8 cellular contexts compared by ENCODE assay signal in the genomic region with DNA sequence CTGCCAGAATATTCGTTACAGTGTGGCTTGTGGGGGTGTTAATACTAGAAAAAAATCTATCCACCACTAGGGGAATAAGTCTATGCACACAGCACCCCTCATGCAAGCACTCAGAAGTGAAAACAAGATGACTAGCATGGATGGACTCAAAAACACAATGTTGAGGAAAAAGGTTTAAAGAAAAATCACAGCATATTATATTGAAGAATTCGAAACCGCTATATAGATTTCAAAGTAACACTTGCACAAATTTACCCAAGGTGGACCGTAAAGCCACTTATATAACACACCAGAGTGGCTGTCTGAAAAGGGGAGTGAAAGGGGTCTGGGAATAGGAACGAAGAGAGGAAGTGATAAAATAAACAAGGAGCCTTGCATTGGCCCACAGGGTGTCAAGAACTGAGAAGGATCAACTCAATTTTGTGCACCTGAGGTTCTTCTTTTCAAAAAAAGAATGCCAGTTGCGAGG. TPM values are rescaled to one million over a fixed set of nuclear protein-coding genes. Genes with fewer than 3 reads are reported as not detected.
DNase-seq lines count a peak whose midpoint lies in the region; ATAC-seq and TF ChIP-seq lines count a peak whose summit lies in the region.

No MANE protein-coding gene starts in this region.

- intact Hi-C loops in natural killer cell (cut with micrococcal nuclease) = loop anchor here (2.0 kb wide), 1 partner anchor 191 kb away; the partner anchor contains the start of genes ISCA2 and NPC2

- H3K4me1 Mint-ChIP-seq in natural killer cell = peaks cover 27 to 32% of the 10 kb centered on the region in 2 donors

- H3K36me3 ChIP-seq in GM23248 (ENCODE audit: low read depth) = peaks cover 6% of the 10 kb centered on the region; the same call in 1 of the 2 replicates
- no peaks in the 10 kb centered on the region for H3K36me3 ChIP-seq in fibroblast of lung (ENCODE audit: control insufficient read depth, insufficient read depth, low read length)

- no peaks in the 10 kb centered on the region for H4K20me1 ChIP-seq in GM23248 (ENCODE audit: insufficient read depth)
- H4K20me1 ChIP-seq in fibroblast of lung (ENCODE audit: control insufficient read depth, extremely low read depth, insufficient read depth, low read length) = no peaks in the 10 kb centered on the region

- H3K36me3 Mint-ChIP-seq in natural killer cell = peaks cover 15% of the 10 kb centered on the region

- peaks cover 22% of the 10 kb centered on the region for H3F3A ChIP-seq in GM23248 (ENCODE audit: insufficient read depth)

- H3K4me1 ChIP-seq in GM23248 (ENCODE audit: insufficient read depth) (peaks cover 17% of the 10 kb centered on the region), fibroblast of lung (ENCODE audit: control insufficient read depth, extremely low read depth, insufficient read depth, low read length) (peaks cover 2% of the 10 kb centered on the region)

- H3K79me2 ChIP-seq in GM23248 (ENCODE audit: insufficient read depth) (peaks cover 46% of the 10 kb centered on the region), fibroblast of lung (ENCODE audit: control insufficient read depth, insufficient read depth, low read length) (peaks cover 12% of the 10 kb centered on the region)

- H3K4me2 ChIP-seq in GM23248 (ENCODE audit: unreplicated experiment) (peak overlapping the region; percentile 89), fibroblast of lung (ENCODE audit: extremely low read depth, insufficient read depth, low read length) (peak overlapping the region; percentile 64)

- peak overlapping the region; percentile 83 for H3K9ac ChIP-seq in GM23248
- peak overlapping the region; percentile 75 for H3K9ac ChIP-seq in fibroblast of lung (ENCODE audit: insufficient read depth, low read length)

- TF ChIP-seq CTCF in WI38 (IDR thresholded peaks at IDR 0.05; ENCODE audit: low read depth, low read length) (peak; percentile 33; the same call in 1 of the 2 replicates), fibroblast of lung (conservative IDR thresholded peaks at IDR 0.05 in 1 of 2, IDR thresholded peaks at IDR 0.05 in 1 of 2; ENCODE audit: low read depth in 1 of 2, low read length in 2 of 2) (peak; percentile 47 to 62), natural killer cell (IDR thresholded peaks at IDR 0.05) (peak; percentile 43)

- no peaks in the 10 kb centered on the region for H3K9me3 Mint-ChIP-seq in natural killer cell

- peak; percentile 68 to 82 (median 75) for ATAC-seq in natural killer cell

- H3K4me3 ChIP-seq in GM23248 (peak overlapping the region; percentile 88), WI38 (ENCODE audit: low read depth, low read length) (peak overlapping the region; percentile 89), fibroblast of lung (replicated peaks in 1 of 4; ENCODE audit: control extremely low read depth in 1 of 4, insufficient read depth in 1 of 4, low read depth in 3 of 4, low read length in 4 of 4) (peak overlapping the region; percentile 69 to 96 (median 92))

- H3K27me3 ChIP-seq in GM23248 (replicated peaks; ENCODE audit: insufficient read depth) = no peaks in the 10 kb centered on the region
- H3K27me3 ChIP-seq in fibroblast of lung (ENCODE audit: control insufficient read depth, insufficient read depth, low read length) = no peaks in the 10 kb centered on the region

- in situ Hi-C loops in GM23248 (cut with MboI) = no loop called here

- peak overlapping the region; percentile 68 for H3K27ac ChIP-seq in GM23248
- peak overlapping the region; percentile 55 for H3K27ac ChIP-seq in fibroblast of lung (ENCODE audit: insufficient read depth, low read length)

- H3K4me3 Mint-ChIP-seq in natural killer cell = peak overlapping the region; percentile 99

- 0% methylated on average over 6 of the region's 6 CpGs for WGBS in GM23248 (ENCODE audit: low coverage in 1 of 2, low lambda C conversion rate in 2 of 2, missing lambda C conversion rate in 2 of 2), 2 experiments

- H3K9me2 ChIP-seq in GM23248 (ENCODE audit: insufficient read depth) = no peaks in the 10 kb centered on the region

- H2AFZ ChIP-seq in GM23248 (peak overlapping the region; percentile 100), fibroblast of lung (ENCODE audit: low read length) (peak overlapping the region; percentile 83)

- peak overlapping the region; percentile 94 to 96 for H3K27ac Mint-ChIP-seq in natural killer cell

- H3K27me3 Mint-ChIP-seq in natural killer cell (ENCODE audit: low read depth in 2 of 2) = no peaks in the 10 kb centered on the region

- H3K9me3 ChIP-seq in GM23248 (ENCODE audit: low read depth) (no peaks in the 10 kb centered on the region), fibroblast of lung (ENCODE audit: control insufficient read depth, insufficient read depth, low read depth, low read length) (no peaks in the 10 kb centered on the region)

- DNase-seq in NCI-H2107 treated with DMSO at 0.1 percent for 48 hours (lab: John Stamatoyannopoulos, UW; ENCODE audit: unreplicated experiment) = peak; percentile 71
- DNase-seq in NCI-H2107 (lab: John Stamatoyannopoulos, UW) = no peak
- DNase-seq in GM23248 = peak; percentile 85
- peak; percentile 56 for DNase-seq in MV-4-11 (lab: John Stamatoyannopoulos, UW)
- peak; percentile 58 to 62 for DNase-seq in fibroblast of lung (ENCODE audit: low read depth in 2 of 2)
- no peak for DNase-seq in natural killer cell
- no peak for DNase-seq in cerebellar nuclear complex (lab: John Stamatoyannopoulos, UW)

RNA-seq across cellular contexts. Expression of gene ABCD4, which starts 0.5 kb away (rescaled TPM):
- 22.3 and 24.1 TPM in 2 replicates for total RNA-seq in GM23248 (2014; rRNA removed; shearing (Covaris generic))
- 26.3 and 27.7 TPM in 2 replicates for polyA plus RNA-seq in GM23248 (2016; fragmentation: Nextera tagmentation; extraction: Ambion mirVana)
- total RNA-seq in fibroblast of lung = 26.2 and 26.9 TPM in 2 replicates
- polyA plus RNA-seq in fibroblast of lung = 10.5 and 12.6 TPM in 2 replicates
- polyA plus RNA-seq in fibroblast of lung (2012) = 12.2 and 15.4 TPM in 2 replicates
- polyA minus RNA-seq in fibroblast of lung (ENCODE audit: low replicate concordance) = 21.3 and 32.3 TPM in 2 replicates
- total RNA-seq in natural killer cell = 10 to 100 TPM; 78.3 to 99.6 (median 92.8) TPM

RNA-seq across cellular contexts. Expression of gene VRTN, which starts 46.1 kb away (rescaled TPM):
- total RNA-seq in GM23248 (2014; rRNA removed; shearing (Covaris generic)) = not detected in 2 replicates
- polyA plus RNA-seq in GM23248 (2016; fragmentation: Nextera tagmentation; extraction: Ambion mirVana) = not detected in 2 replicates
- total RNA-seq in fibroblast of lung = not detected in 2 replicates
- polyA plus RNA-seq in fibroblast of lung = not detected in 2 replicates
- not detected in 2 replicates for polyA plus RNA-seq in fibroblast of lung (2012)
- polyA minus RNA-seq in fibroblast of lung (ENCODE audit: low replicate concordance) = not detected in 2 replicates
- total RNA-seq in natural killer cell = not detected

Comparison
In these comparisons a context has a peak if more than half of its experiments do, and no peak if none do; other contexts are left out.
1. DNase-seq: peak in NCI-H2107 treated with DMSO at 0.1 percent for 48 hours (single experiment), GM23248 (single experiment), MV-4-11 (single experiment) and fibroblast of lung (2 of 2); none in NCI-H2107 (single experiment), natural killer cell (single experiment) and cerebellar nuclear complex (0 of 2).
2. Peak in every context shown above with its lines, with median percentiles within 50 percentile points of each other: H3K4me3 ChIP-seq and CTCF ChIP-seq.